Comparison of ENCODE assay signal across 18 cellular contexts in genomic region chr16:15798671-15799070, GRCh38. TPM values are rescaled to one million over a fixed set of nuclear protein-coding genes. Genes with fewer than 3 reads are reported as not detected.
DNase-seq lines count a peak whose midpoint lies in the region; ATAC-seq and TF ChIP-seq lines count a peak whose summit lies in the region.
"Had no signal": no experiment of that assay in that cellular context is flagged by ENCODE, and none has a peak within 500 bp of the region (broad histone marks: within the 10 kb centered on the region; RNA-seq: fewer than 3 reads in every experiment).

No MANE protein-coding gene starts in this region.

- peaks cover 5 to 15% of the 10 kb centered on the region in 2 donors for H3K9me3 ChIP-seq in right atrium auricular region
- no peaks in the 10 kb centered on the region for H3K9me3 ChIP-seq in thoracic aorta

- CTCF ChIA-PET in T-cell (lab: Charles Lee), result no interaction called here

- no peak for ATAC-seq in thoracic aorta (ENCODE audit: insufficient number of reproducible peaks, low FRiP score, low read depth)
- ATAC-seq in T-cell (replicated peaks in 1 of 4), result no peak
- ATAC-seq in HG02759 (IDR thresholded peaks at IDR 0.05; ENCODE audit: unreplicated experiment), result no peak
- ATAC-seq: CD8-positive, alpha-beta T cell had no signal

- peaks cover 0 to 2% of the 10 kb centered on the region in 2 donors for H3K27me3 Mint-ChIP-seq in T-cell

- no peak overlapping the region for H3K9ac ChIP-seq in rectal smooth muscle tissue (ENCODE audit: low read length)

- no peak overlapping the region for H3K27ac ChIP-seq in right atrium auricular region
- H3K27ac ChIP-seq in rectal smooth muscle tissue (ENCODE audit: low read depth, low read length), result peak overlapping the region; percentile 71
- H3K27ac ChIP-seq in thoracic aorta, result peak overlapping the region; percentile 80 to 96
- H3K27ac ChIP-seq: 22Rv1 had no signal

- H3K4me1 ChIP-seq in right atrium auricular region (no peaks in the 10 kb centered on the region), rectal smooth muscle tissue (ENCODE audit: control insufficient read depth, insufficient read depth, low read length) (peaks cover 44% of the 10 kb centered on the region), thoracic aorta (ENCODE audit: control insufficient read depth in 1 of 2, low read depth in 2 of 2) (peaks cover 29 to 98% of the 10 kb centered on the region in 2 donors)

- H3K4me3 ChIP-seq in right atrium auricular region, result no peak overlapping the region
- no peak overlapping the region for H3K4me3 ChIP-seq in rectal smooth muscle tissue (ENCODE audit: low read length)
- no peak overlapping the region for H3K4me3 ChIP-seq in thoracic aorta

- H3K4me1 Mint-ChIP-seq in T-cell, result no peaks in the 10 kb centered on the region
- H3K4me1 Mint-ChIP-seq: CD14-positive monocyte had no signal

- H3K36me3 ChIP-seq in right atrium auricular region (no peaks in the 10 kb centered on the region), rectal smooth muscle tissue (ENCODE audit: control insufficient read depth, insufficient read depth, low read length) (peaks cover 4% of the 10 kb centered on the region), thoracic aorta (peaks cover 54% of the 10 kb centered on the region)

- no peak overlapping the region for H3K4me3 Mint-ChIP-seq in T-cell
- H3K4me3 Mint-ChIP-seq: CD14-positive monocyte; CD8-positive, alpha-beta T cell; H9 had no signal

- H3K9me3 Mint-ChIP-seq in T-cell, result peaks cover 7 to 16% (median 8%) of the 10 kb centered on the region in 3 donors

- H3K27me3 ChIP-seq in right atrium auricular region, result no peaks in the 10 kb centered on the region
- H3K27me3 ChIP-seq in rectal smooth muscle tissue (ENCODE audit: control insufficient read depth, insufficient read depth, low read length), result no peaks in the 10 kb centered on the region
- H3K27me3 ChIP-seq in thoracic aorta (replicated peaks; ENCODE audit: insufficient read depth), result no peaks in the 10 kb centered on the region

- H3K27ac Mint-ChIP-seq in T-cell, result no peak overlapping the region
- H3K27ac Mint-ChIP-seq: CD14-positive monocyte; CD8-positive, alpha-beta T cell; H9 had no signal

- TF ChIP-seq CTCF in right atrium auricular region (IDR thresholded peaks at IDR 0.05) (no peak), thoracic aorta (IDR thresholded peaks at IDR 0.05) (no peak), GM10266 (IDR thresholded peaks at IDR 0.05; ENCODE audit: control insufficient read depth, insufficient read depth, low read depth, missing control alignments) (no peak)

- intact Hi-C loops in cardiac septum (cut with DNase I), result no loop called here

- DNase-seq in cardiac septum (ENCODE audit: low spot score), result peak; percentile 60
- DNase-seq in right atrium auricular region (ENCODE audit: low spot score), result no peak
- no peak for DNase-seq in thoracic aorta (ENCODE audit: low spot score)
- DNase-seq in T-cell, result no peak
- no peak for DNase-seq in islet precursor cell
- no peak for DNase-seq in GM10266 (ENCODE audit: extremely low spot score)
- DNase-seq: CD8-positive, alpha-beta T cell; COR-L47; DMS153; DMS79 treated with DMSO at 0.1 percent for 48 hours; EL; GOT3; H9 had no signal

- peaks cover 8% of the 10 kb centered on the region for H3K36me3 Mint-ChIP-seq in T-cell
- H3K36me3 Mint-ChIP-seq: CD14-positive monocyte; CD8-positive, alpha-beta T cell had no signal

- POLR2A ChIA-PET in T-cell (lab: Charles Lee), result interaction anchor here (0.7 kb wide), 2 partner anchors 32 to 1110 kb away, joined by 8 to 9 read pairs; no protein-coding TSS in a partner anchor

RNA-seq across cellular contexts. Expression of gene MYH11, which starts 58.2 kb away (rescaled TPM):
- total RNA-seq in cardiac septum (62.2 TPM), right atrium auricular region (10 to 100 TPM; 60.8 to 89.0 TPM), thoracic aorta (1,000 to 10,000 TPM; 2,411 to 2,456 TPM), T-cell (under 1 TPM in 3 of 5 donors, not detected in 2; 0.56 to 0.93 (median 0.66) TPM)
- total RNA-seq: A673; CD8-positive, alpha-beta T cell had no signal

Comparison
In these comparisons a context has a peak if more than half of its experiments do, and no peak if none do; other contexts are left out.
1. H3K27ac ChIP-seq: peak in rectal smooth muscle tissue (single experiment) and thoracic aorta (2 of 2); none in right atrium auricular region (0 of 2).
2. RNA of gene MYH11, which starts 58.2 kb away (total RNA-seq): 2,411 to 2,456 TPM in thoracic aorta, 60.8 to 89.0 TPM in right atrium auricular region and 62.2 TPM in cardiac septum (single experiment); 0.56 to 0.93 TPM in T-cell; every median in the first group is over 10 times any median in the second.